In genomic region chr2:160576054-160576499, GRCh38 we compare ENCODE assay signal across 16 cellular contexts.
DNase-seq lines count a peak whose midpoint lies in the region; ATAC-seq and TF ChIP-seq lines count a peak whose summit lies in the region.
"Had no signal": no experiment of that assay in that cellular context is flagged by ENCODE, and none has a peak within 500 bp of the region (broad histone marks: within the 10 kb centered on the region; RNA-seq: fewer than 3 reads in every experiment).

No MANE protein-coding gene starts in this region.

- no peak overlapping the region for H3K4me3 ChIP-seq in SJSA1
- no peak overlapping the region for H3K4me3 ChIP-seq in fibroblast of the aortic adventitia (ENCODE audit: low read depth, low read length)
- no peak overlapping the region for H3K4me3 ChIP-seq in prostate gland
- no peak overlapping the region for H3K4me3 ChIP-seq in testis
- H3K4me3 ChIP-seq: psoas muscle had no signal

- DNase-seq in EH (ENCODE audit: low read depth) (peak; percentile 80), SJSA1 (ENCODE audit: low read depth in 1 of 2, low spot score in 2 of 2) (peak in 1 of 2 experiments; percentile 54), fibroblast of the aortic adventitia (ENCODE audit: low read depth) (peak; percentile 90), prostate gland (ENCODE audit: low spot score) (peak; percentile 21), testis (no peak), HUDEP-2 (lab: John Stamatoyannopoulos, UW; ENCODE audit: unreplicated experiment in 76 of 76) (no peak), globus pallidus (ENCODE audit: low spot score) (no peak)
- DNase-seq in stimulated activated naive CD8-positive, alpha-beta T cell treated with anti-CD3 and anti-CD28 coated beads, Interleukin-15, Interleukin-2, amounts not matched to agents 100 U/mL and 50 U/mL, for 24 hours: no peak
- DNase-seq: activated CD4-positive, alpha-beta T cell treated with anti-CD3 and anti-CD28 coated beads, Interleukin-2, amount 50 U/mL, for 1 hour; CD8-positive, alpha-beta memory T cell; GF-D8; H9; immature natural killer cell; NCI-H510A; psoas muscle had no signal

- H3K4me1 ChIP-seq in SJSA1 (replicated peaks): peaks cover 18% of the 10 kb centered on the region
- H3K4me1 ChIP-seq in prostate gland (replicated peaks): no peaks in the 10 kb centered on the region
- peaks cover 6% of the 10 kb centered on the region for H3K4me1 ChIP-seq in testis

- H3K9me3 ChIP-seq in SJSA1 (replicated peaks) (no peaks in the 10 kb centered on the region), prostate gland (no peaks in the 10 kb centered on the region), testis (no peaks in the 10 kb centered on the region)
- H3K9me3 ChIP-seq: psoas muscle had no signal

- WGBS in prostate gland: 3% methylated on average over 1 of the region's 1 CpG
- WGBS in testis, 2 donors: 19 to 33% methylated on average over 1 of the region's 1 CpG

- 0 out of 2 replicates have a peak overlapping the region, but pooled peaks have one; percentile 24 for H3K27ac ChIP-seq in SJSA1
- peak overlapping the region in 1 of 2 donors; percentile 2 for H3K27ac ChIP-seq in prostate gland
- peak overlapping the region in 1 of 2 donors; percentile 17 for H3K27ac ChIP-seq in testis
- H3K27ac ChIP-seq: psoas muscle had no signal

- TF ChIP-seq POLR2A in prostate gland (IDR thresholded peaks at IDR 0.05) (no peak), testis (IDR thresholded peaks at IDR 0.05) (no peak)

- TF ChIP-seq CTCF in fibroblast of the aortic adventitia (IDR thresholded peaks at IDR 0.05; ENCODE audit: insufficient read depth, low read length) (no peak), prostate gland (IDR thresholded peaks at IDR 0.05) (no peak), testis (IDR thresholded peaks at IDR 0.05) (no peak)

- H3K36me3 ChIP-seq in SJSA1: no peaks in the 10 kb centered on the region
- H3K36me3 ChIP-seq in prostate gland: no peaks in the 10 kb centered on the region
- H3K36me3 ChIP-seq in testis (ENCODE audit: low read depth, missing control alignments): no peaks in the 10 kb centered on the region

- H3K27me3 ChIP-seq in SJSA1 (replicated peaks): no peaks in the 10 kb centered on the region
- H3K27me3 ChIP-seq in prostate gland (replicated peaks; ENCODE audit: insufficient read depth): no peaks in the 10 kb centered on the region
- no peaks in the 10 kb centered on the region for H3K27me3 ChIP-seq in testis

- no peak for ATAC-seq in stimulated activated naive CD8-positive, alpha-beta T cell treated with anti-CD3 and anti-CD28 coated beads, Interleukin-15, Interleukin-2, amounts not matched to agents 100 U/mL and 50 U/mL, for 24 hours
- ATAC-seq: Panc1, psoas muscle had no signal

- intact Hi-C loops in prostate gland (cut with DNase I): no loop called here
- intact Hi-C loops in testis (cut with DNase I; ENCODE audit: low total_unique reads): no loop called here

Comparison
In these comparisons a context has a peak if more than half of its experiments do, and no peak if none do; other contexts are left out.
1. DNase-seq: peak in EH (single experiment), fibroblast of the aortic adventitia (single experiment) and prostate gland (single experiment); none in testis (single experiment), HUDEP-2 (0 of 76), stimulated activated naive CD8-positive, alpha-beta T cell treated with anti-CD3 and anti-CD28 coated beads, Interleukin-15, Interleukin-2, amounts not matched to agents 100 U/mL and 50 U/mL, for 24 hours (single experiment) and globus pallidus (single experiment).